ENCODE assay signal across 38 cellular contexts in the genomic region with DNA sequence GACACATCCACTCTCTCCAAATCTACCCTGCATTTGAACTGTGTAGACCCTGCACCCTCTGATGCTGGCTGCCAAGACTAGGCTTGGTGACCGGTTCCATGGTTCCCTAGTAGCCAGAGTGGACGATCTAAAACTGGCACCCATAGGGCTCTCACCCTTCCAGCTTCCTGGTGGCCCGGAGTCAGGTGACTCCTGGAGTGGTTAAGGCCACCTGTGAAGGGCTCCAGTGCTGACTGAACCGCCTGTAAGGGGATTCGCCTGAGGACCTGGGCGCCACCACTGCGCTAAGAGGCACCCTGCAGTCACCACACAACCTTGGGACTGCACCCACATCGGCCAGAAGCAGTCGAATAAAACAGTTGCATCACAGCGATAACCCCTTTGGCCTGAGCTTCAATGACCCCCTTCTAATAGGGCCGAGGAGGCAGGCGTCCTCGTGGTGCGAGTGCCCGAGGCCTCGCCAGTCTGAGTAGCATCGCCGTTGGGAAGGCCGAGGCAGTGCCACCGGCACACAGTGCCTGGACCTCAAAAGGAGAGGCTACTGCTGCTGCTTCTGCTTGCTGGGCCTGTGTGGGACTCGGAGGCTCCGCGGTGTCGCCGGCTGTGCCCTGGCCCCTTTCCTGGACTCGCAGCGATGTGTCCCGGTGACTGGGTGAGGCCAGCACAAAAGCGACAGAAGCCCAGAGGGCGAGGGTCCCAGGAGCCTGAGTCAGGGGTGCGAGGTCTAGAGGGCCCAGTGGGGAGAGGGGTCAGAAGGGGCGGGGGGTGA. TPM values are rescaled to one million over a fixed set of nuclear protein-coding genes. Genes with fewer than 3 reads are reported as not detected.
"Had no signal": no experiment of that assay in that cellular context is flagged by ENCODE, and none has a peak within 500 bp of the region (broad histone marks: within the 10 kb centered on the region; RNA-seq: fewer than 3 reads in every experiment).

No MANE protein-coding gene starts in this region.

- H3K27ac ChIP-seq: adrenal gland, body of pancreas, colonic mucosa, epithelial cell of prostate, esophagus squamous epithelium, gastroesophageal sphincter had no signal

- H3K36me3 Mint-ChIP-seq: activated CD4-positive, alpha-beta memory T cell treated with anti-CD3 and anti-CD28 coated beads for 36 hours; activated CD8-positive, alpha-beta memory T cell treated with anti-CD3 and anti-CD28 coated beads, Interleukin-2, amount 10 ng/mL, durations not matched to agents 7 days and 5 days; activated naive CD4-positive, alpha-beta T cell treated with anti-CD3 and anti-CD28 coated beads, Interleukin-2, amount 50 U/mL, for 24 hours; activated naive CD8-positive, alpha-beta T cell treated with anti-CD3 and anti-CD28 coated beads for 36 hours had no signal

- ATAC-seq: activated CD4-positive, alpha-beta T cell treated with anti-CD3 and anti-CD28 coated beads for 36 hours; activated CD8-positive, alpha-beta memory T cell treated with anti-CD3 and anti-CD28 coated beads, Interleukin-2, amount 10 ng/mL, durations not matched to agents 7 days and 5 days; activated CD8-positive, alpha-beta T cell treated with anti-CD3 and anti-CD28 coated beads, Interleukin-2, amount 10 ng/mL, durations not matched to agents 7 days and 5 days; activated naive CD8-positive, alpha-beta T cell treated with anti-CD3 and anti-CD28 coated beads, Interleukin-2, amount 50 U/mL, for 24 hours; body of pancreas; gastroesophageal sphincter had no signal

- H3K27ac Mint-ChIP-seq: activated CD4-positive, alpha-beta memory T cell treated with anti-CD3 and anti-CD28 coated beads for 36 hours; activated CD4-positive, alpha-beta T cell treated with anti-CD3 and anti-CD28 coated beads for 36 hours; activated CD4-positive, alpha-beta T cell treated with anti-CD3 and anti-CD28 coated beads, Interleukin-2, amount 10 ng/mL, durations not matched to agents 24 days and 14 days; activated CD8-positive, alpha-beta memory T cell treated with anti-CD3 and anti-CD28 coated beads, Interleukin-2, amount 10 ng/mL, durations not matched to agents 7 days and 5 days; activated CD8-positive, alpha-beta T cell treated with anti-CD3 and anti-CD28 coated beads, Interleukin-2, amount 10 ng/mL, durations not matched to agents 7 days and 5 days; activated naive CD4-positive, alpha-beta T cell treated with anti-CD3 and anti-CD28 coated beads for 36 hours; activated naive CD4-positive, alpha-beta T cell treated with anti-CD3 and anti-CD28 coated beads, Interleukin-2, amount 50 U/mL, for 24 hours; activated naive CD8-positive, alpha-beta T cell treated with anti-CD3 and anti-CD28 coated beads for 36 hours; activated naive CD8-positive, alpha-beta T cell treated with anti-CD3 and anti-CD28 coated beads, Interleukin-2, amount 50 U/mL, for 24 hours; activated T-helper 1 cell treated with anti-CD3 and anti-CD28 coated beads, Interleukin-12 subunit alpha, Interleukin-12 subunit beta, Interleukin-2, Interleukin-4 antibody, amounts not matched to agents 30 ng/mL and 10 ng/mL and 1 ng/mL, durations not matched to agents 14 hours and 24 hours and 36 hours; activated T-helper 2 cell treated with anti-CD3 and anti-CD28 coated beads, Interferon-gamma antibody, Interleukin-2, Interleukin-4, amounts not matched to agents 10 μg/mL and 5 μg/mL and 100 μg/mL, durations not matched to agents 14 hours and 24 hours and 36 hours had no signal

- H3K9me3 ChIP-seq: adrenal gland, body of pancreas, colonic mucosa, esophagus squamous epithelium, gastroesophageal sphincter had no signal

- H3K9me3 Mint-ChIP-seq: activated CD4-positive, alpha-beta memory T cell treated with anti-CD3 and anti-CD28 coated beads for 36 hours; activated CD4-positive, alpha-beta T cell treated with anti-CD3 and anti-CD28 coated beads, Interleukin-2, amount 10 ng/mL, durations not matched to agents 24 days and 14 days; activated naive CD4-positive, alpha-beta T cell treated with anti-CD3 and anti-CD28 coated beads for 36 hours; activated naive CD4-positive, alpha-beta T cell treated with anti-CD3 and anti-CD28 coated beads, Interleukin-2, amount 50 U/mL, for 24 hours; activated naive CD8-positive, alpha-beta T cell treated with anti-CD3 and anti-CD28 coated beads for 36 hours; activated naive CD8-positive, alpha-beta T cell treated with anti-CD3 and anti-CD28 coated beads, Interleukin-2, amount 50 U/mL, for 24 hours; activated T-helper 1 cell treated with anti-CD3 and anti-CD28 coated beads, Interleukin-12 subunit alpha, Interleukin-12 subunit beta, Interleukin-2, Interleukin-4 antibody, amounts not matched to agents 30 ng/mL and 10 ng/mL and 1 ng/mL, durations not matched to agents 14 hours and 24 hours and 36 hours; activated T-helper 2 cell treated with anti-CD3 and anti-CD28 coated beads, Interferon-gamma antibody, Interleukin-2, Interleukin-4, amounts not matched to agents 10 μg/mL and 5 μg/mL and 100 μg/mL, durations not matched to agents 14 hours and 24 hours and 36 hours had no signal

- DNase-seq: activated CD4-positive, alpha-beta memory T cell treated with anti-CD3 and anti-CD28 coated beads for 36 hours; activated CD4-positive, alpha-beta T cell treated with anti-CD3 and anti-CD28 coated beads for 36 hours; activated CD4-positive, alpha-beta T cell treated with anti-CD3 and anti-CD28 coated beads, Interleukin-2, amount 10 ng/mL, durations not matched to agents 24 days and 14 days; activated CD4-positive, CD25-positive, alpha-beta regulatory T cell; activated CD4-positive, CD25-positive, alpha-beta regulatory T cell treated with anti-CD3 and anti-CD28 coated beads, Interleukin-2, amount 50 U/mL, for 72 hours; activated CD8-positive, alpha-beta memory T cell treated with anti-CD3 and anti-CD28 coated beads, Interleukin-2, amount 10 ng/mL, durations not matched to agents 7 days and 5 days; activated CD8-positive, alpha-beta memory T cell treated with anti-CD3 and anti-CD28 coated beads, Interleukin-2, amount 50 U/mL, for 4 hours; activated CD8-positive, alpha-beta T cell treated with anti-CD3 and anti-CD28 coated beads, Interleukin-2, amount 10 ng/mL, durations not matched to agents 7 days and 5 days; activated effector memory CD4-positive, alpha-beta T cell treated with anti-CD3 and anti-CD28 coated beads, Interleukin-2, amount 50 U/mL, for 16 hours; activated naive CD4-positive, alpha-beta T cell treated with anti-CD3 and anti-CD28 coated beads for 36 hours; activated naive CD8-positive, alpha-beta T cell treated with anti-CD3 and anti-CD28 coated beads for 36 hours; activated naive CD8-positive, alpha-beta T cell treated with anti-CD3 and anti-CD28 coated beads, Interleukin-2, amount 50 U/mL, for 24 hours; activated T-cell treated with anti-CD3 and anti-CD28 coated beads, Interleukin-2, amount 50 U/mL, for 1 hour; activated T-cell treated with anti-CD3 and anti-CD28 coated beads, Interleukin-2, amount 50 U/mL, for 48 hours; adrenal gland; amygdala; aorta; body of pancreas; caudate nucleus; cerebellar nuclear complex; colonic mucosa; effector CD8-positive, alpha-beta T cell; esophagus squamous epithelium; foreskin melanocyte; T-helper 2 cell had no signal

- H3K4me3 Mint-ChIP-seq: activated CD4-positive, alpha-beta memory T cell treated with anti-CD3 and anti-CD28 coated beads for 36 hours; activated CD4-positive, alpha-beta T cell treated with anti-CD3 and anti-CD28 coated beads for 36 hours; activated CD4-positive, alpha-beta T cell treated with anti-CD3 and anti-CD28 coated beads, Interleukin-2, amount 10 ng/mL, durations not matched to agents 24 days and 14 days; activated CD8-positive, alpha-beta memory T cell treated with anti-CD3 and anti-CD28 coated beads, Interleukin-2, amount 10 ng/mL, durations not matched to agents 7 days and 5 days; activated CD8-positive, alpha-beta T cell treated with anti-CD3 and anti-CD28 coated beads, Interleukin-2, amount 10 ng/mL, durations not matched to agents 7 days and 5 days; activated naive CD4-positive, alpha-beta T cell treated with anti-CD3 and anti-CD28 coated beads for 36 hours; activated naive CD4-positive, alpha-beta T cell treated with anti-CD3 and anti-CD28 coated beads, Interleukin-2, amount 50 U/mL, for 24 hours; activated naive CD8-positive, alpha-beta T cell treated with anti-CD3 and anti-CD28 coated beads for 36 hours; activated naive CD8-positive, alpha-beta T cell treated with anti-CD3 and anti-CD28 coated beads, Interleukin-2, amount 50 U/mL, for 24 hours; activated T-helper 1 cell treated with anti-CD3 and anti-CD28 coated beads, Interleukin-12 subunit alpha, Interleukin-12 subunit beta, Interleukin-2, Interleukin-4 antibody, amounts not matched to agents 30 ng/mL and 10 ng/mL and 1 ng/mL, durations not matched to agents 14 hours and 24 hours and 36 hours had no signal

- H3K4me3 ChIP-seq: adrenal gland, body of pancreas, colonic mucosa, esophagus squamous epithelium, gastroesophageal sphincter had no signal

- H3K4me1 ChIP-seq: adrenal gland, colonic mucosa had no signal

- H3K36me3 ChIP-seq: adrenal gland, colonic mucosa, esophagus squamous epithelium, gastroesophageal sphincter had no signal

RNA-seq across cellular contexts. Expression of a gene that starts 6.5 kb away (rescaled TPM):
- total RNA-seq: activated CD4-positive, alpha-beta memory T cell treated with anti-CD3 and anti-CD28 coated beads for 36 hours; activated CD4-positive, alpha-beta T cell treated with anti-CD3 and anti-CD28 coated beads for 36 hours; activated CD4-positive, alpha-beta T cell treated with anti-CD3 and anti-CD28 coated beads, Interleukin-2, amount 10 ng/mL, durations not matched to agents 24 days and 14 days; activated CD8-positive, alpha-beta memory T cell treated with anti-CD3 and anti-CD28 coated beads for 36 hours; activated CD8-positive, alpha-beta memory T cell treated with anti-CD3 and anti-CD28 coated beads, Interleukin-2, amount 10 ng/mL, durations not matched to agents 7 days and 5 days; activated CD8-positive, alpha-beta T cell treated with anti-CD3 and anti-CD28 coated beads, Interleukin-2, amount 10 ng/mL, durations not matched to agents 7 days and 5 days; activated naive CD4-positive, alpha-beta T cell treated with anti-CD3 and anti-CD28 coated beads for 36 hours; activated naive CD8-positive, alpha-beta T cell treated with anti-CD3 and anti-CD28 coated beads for 36 hours; activated T-helper 1 cell treated with anti-CD3 and anti-CD28 coated beads, Interleukin-12 subunit alpha, Interleukin-12 subunit beta, Interleukin-2, Interleukin-4 antibody, amounts not matched to agents 30 ng/mL and 10 ng/mL and 1 ng/mL, durations not matched to agents 14 hours and 24 hours and 36 hours; activated T-helper 2 cell treated with anti-CD3 and anti-CD28 coated beads, Interferon-gamma antibody, Interleukin-2, Interleukin-4, amounts not matched to agents 10 μg/mL and 5 μg/mL and 100 μg/mL, durations not matched to agents 14 hours and 24 hours and 36 hours; adrenal gland; aorta; body of pancreas; colonic mucosa; dermis microvascular lymphatic vessel endothelial cell; endothelial cell of umbilical vein; fibroblast of lung; fibroblast of villous mesenchyme; gastroesophageal sphincter; glomerular endothelial cell; T-helper 1 cell treated with Interleukin-12 subunit alpha and Interleukin-12 subunit beta and Interleukin-4 antibody, amounts not matched to agents 30 ng/mL and 1 ng/mL, for 36 hours had no signal
- polyA plus RNA-seq: adrenal gland, aorta, endothelial cell of umbilical vein, esophagus, fibroblast of lung had no signal
